27 cellular contexts compared by ENCODE assay signal in genomic region chr19:28485300-28485699, GRCh38.
A peak's percentile ranks its signal among the peaks of the same experiment; 100 is the strongest.
DNase-seq lines count a peak whose midpoint lies in the region; ATAC-seq and TF ChIP-seq lines count a peak whose summit lies in the region.
"Had no signal": no experiment of that assay in that cellular context is flagged by ENCODE, and none has a peak within 500 bp of the region (broad histone marks: within the 10 kb centered on the region; RNA-seq: fewer than 3 reads in every experiment).

No MANE protein-coding gene starts in this region.

- no peak overlapping the region for H3K27ac ChIP-seq in SK-N-SH (ENCODE audit: low read depth in 2 of 2, low read length in 1 of 2)
- no peak overlapping the region for H3K27ac ChIP-seq in colonic mucosa
- no peak overlapping the region for H3K27ac ChIP-seq in upper lobe of right lung
- H3K27ac ChIP-seq: heart right ventricle, HL-60, uterus had no signal

- TF ChIP-seq RAD21 in SK-N-SH (IDR thresholded peaks at IDR 0.05; ENCODE audit: low read length) = no peak

- no peaks in the 10 kb centered on the region for H3K4me1 Mint-ChIP-seq in activated naive CD8-positive, alpha-beta T cell treated with anti-CD3 and anti-CD28 coated beads for 36 hours
- peaks cover 9 to 38% of the 10 kb centered on the region in 2 donors for H3K4me1 Mint-ChIP-seq in natural killer cell treated with Interleukin-12 subunit alpha and Interleukin-12 subunit beta and Interleukin-15 and Interleukin-18, amount 100 ng/mL, for 72 hours (ENCODE audit: low read depth in 2 of 2)
- H3K4me1 Mint-ChIP-seq: activated CD4-positive, alpha-beta memory T cell treated with anti-CD3 and anti-CD28 coated beads, Interleukin-2, amount 10 ng/mL, durations not matched to agents 7 days and 5 days; CD4-positive, CD25-positive, alpha-beta regulatory T cell had no signal

- TF ChIP-seq CTCF in SK-N-SH (IDR thresholded peaks at IDR 0.05) = no peak
- TF ChIP-seq CTCF in colonic mucosa (IDR thresholded peaks at IDR 0.05) = no peak
- no peak for TF ChIP-seq CTCF in upper lobe of right lung (IDR thresholded peaks at IDR 0.05)

- H3K4me2 ChIP-seq in SK-N-SH = no peak overlapping the region
- H3K4me2 ChIP-seq: smooth muscle cell had no signal

- H3K9me3 Mint-ChIP-seq in activated naive CD8-positive, alpha-beta T cell treated with anti-CD3 and anti-CD28 coated beads for 36 hours = no peaks in the 10 kb centered on the region
- H3K9me3 Mint-ChIP-seq in natural killer cell treated with Interleukin-12 subunit alpha and Interleukin-12 subunit beta and Interleukin-15 and Interleukin-18, amount 100 ng/mL, for 72 hours = no peaks in the 10 kb centered on the region
- H3K9me3 Mint-ChIP-seq: activated B cell treated with CpG ODN at 0.5 μM for 24 hours; activated naive CD4-positive, alpha-beta T cell treated with anti-CD3 and anti-CD28 coated beads for 36 hours; endodermal cell; naive thymus-derived CD8-positive, alpha-beta T cell had no signal

- H3K36me3 ChIP-seq in SK-N-SH (replicated peaks in 1 of 2; ENCODE audit: control insufficient read depth in 1 of 2, insufficient read depth in 2 of 2, low read length in 1 of 2) = no peaks in the 10 kb centered on the region
- no peaks in the 10 kb centered on the region for H3K36me3 ChIP-seq in colonic mucosa
- no peaks in the 10 kb centered on the region for H3K36me3 ChIP-seq in upper lobe of right lung
- H3K36me3 ChIP-seq: heart right ventricle, uterus had no signal

- no peaks in the 10 kb centered on the region for H3K9me2 ChIP-seq in SK-N-SH

- H2AFZ ChIP-seq in SK-N-SH (ENCODE audit: low read depth) = no peak overlapping the region

- no peaks in the 10 kb centered on the region for H3K79me2 ChIP-seq in SK-N-SH (ENCODE audit: insufficient read depth)

- H3K9me3 ChIP-seq in SK-N-SH (no peaks in the 10 kb centered on the region), colonic mucosa (no peaks in the 10 kb centered on the region), upper lobe of right lung (no peaks in the 10 kb centered on the region)
- H3K9me3 ChIP-seq: heart right ventricle, uterus had no signal

- no peaks in the 10 kb centered on the region for H4K20me1 ChIP-seq in SK-N-SH (ENCODE audit: insufficient read depth)

- POLR2A ChIA-PET in SK-N-SH (lab: Yijun Ruan, JAX) = no interaction called here

- H3K27me3 ChIP-seq in SK-N-SH (ENCODE audit: insufficient read depth) (peaks cover 20% of the 10 kb centered on the region; the same call in 1 of the 2 replicates), colonic mucosa (no peaks in the 10 kb centered on the region), upper lobe of right lung (peaks cover 3% of the 10 kb centered on the region)
- H3K27me3 ChIP-seq: uterus had no signal

- no peak overlapping the region for H3K4me3 ChIP-seq in SK-N-SH (ENCODE audit: low read depth in 2 of 2, low read length in 1 of 2)
- H3K4me3 ChIP-seq in colonic mucosa = no peak overlapping the region
- no peak overlapping the region for H3K4me3 ChIP-seq in upper lobe of right lung
- H3K4me3 ChIP-seq: heart right ventricle, smooth muscle cell, uterus had no signal

- H3K9ac ChIP-seq in SK-N-SH = no peak overlapping the region
- H3K9ac ChIP-seq in colonic mucosa (ENCODE audit: low read depth in 2 of 2, low read length in 2 of 2) = no peak overlapping the region

- H3K4me3 Mint-ChIP-seq in activated naive CD8-positive, alpha-beta T cell treated with anti-CD3 and anti-CD28 coated beads for 36 hours = no peak overlapping the region
- no peak overlapping the region for H3K4me3 Mint-ChIP-seq in natural killer cell treated with Interleukin-12 subunit alpha and Interleukin-12 subunit beta and Interleukin-15 and Interleukin-18, amount 100 ng/mL, for 72 hours
- H3K4me3 Mint-ChIP-seq: activated B cell treated with CpG ODN at 0.5 μM for 24 hours; activated CD4-positive, alpha-beta memory T cell treated with anti-CD3 and anti-CD28 coated beads, Interleukin-2, amount 10 ng/mL, durations not matched to agents 7 days and 5 days; activated naive CD4-positive, alpha-beta T cell treated with anti-CD3 and anti-CD28 coated beads for 36 hours; CD4-positive, CD25-positive, alpha-beta regulatory T cell; endodermal cell; HFFc6; IgD-negative memory B cell; naive thymus-derived CD8-positive, alpha-beta T cell had no signal

- H3K4me1 ChIP-seq in SK-N-SH (ENCODE audit: control insufficient read depth in 1 of 2, insufficient read depth in 2 of 2, low read depth in 1 of 2, low read length in 1 of 2) (no peaks in the 10 kb centered on the region), colonic mucosa (no peaks in the 10 kb centered on the region), upper lobe of right lung (no peaks in the 10 kb centered on the region)
- H3K4me1 ChIP-seq: uterus had no signal

- WGBS in SK-N-SH (ENCODE audit: low lambda C conversion rate) = 28% methylated on average over 9 of the region's 9 CpGs

- no peaks in the 10 kb centered on the region for H3K27me3 Mint-ChIP-seq in activated naive CD8-positive, alpha-beta T cell treated with anti-CD3 and anti-CD28 coated beads for 36 hours
- no peaks in the 10 kb centered on the region for H3K27me3 Mint-ChIP-seq in natural killer cell treated with Interleukin-12 subunit alpha and Interleukin-12 subunit beta and Interleukin-15 and Interleukin-18, amount 100 ng/mL, for 72 hours
- H3K27me3 Mint-ChIP-seq: activated B cell treated with CpG ODN at 0.5 μM for 24 hours; activated CD4-positive, alpha-beta memory T cell treated with anti-CD3 and anti-CD28 coated beads, Interleukin-2, amount 10 ng/mL, durations not matched to agents 7 days and 5 days; CD4-positive, CD25-positive, alpha-beta regulatory T cell had no signal

- intact Hi-C loops in colonic mucosa (cut with DNase I) (no loop called here), upper lobe of right lung (cut with DNase I) (no loop called here)

- H3K36me3 Mint-ChIP-seq in activated naive CD8-positive, alpha-beta T cell treated with anti-CD3 and anti-CD28 coated beads for 36 hours = no peaks in the 10 kb centered on the region
- H3K36me3 Mint-ChIP-seq in natural killer cell treated with Interleukin-12 subunit alpha and Interleukin-12 subunit beta and Interleukin-15 and Interleukin-18, amount 100 ng/mL, for 72 hours = no peaks in the 10 kb centered on the region
- H3K36me3 Mint-ChIP-seq: CD4-positive, CD25-positive, alpha-beta regulatory T cell; IgD-negative memory B cell; naive thymus-derived CD8-positive, alpha-beta T cell had no signal

- H3K27ac Mint-ChIP-seq in activated naive CD8-positive, alpha-beta T cell treated with anti-CD3 and anti-CD28 coated beads for 36 hours = no peak overlapping the region
- no peak overlapping the region for H3K27ac Mint-ChIP-seq in natural killer cell treated with Interleukin-12 subunit alpha and Interleukin-12 subunit beta and Interleukin-15 and Interleukin-18, amount 100 ng/mL, for 72 hours
- H3K27ac Mint-ChIP-seq: activated B cell treated with CpG ODN at 0.5 μM for 24 hours; activated CD4-positive, alpha-beta memory T cell treated with anti-CD3 and anti-CD28 coated beads, Interleukin-2, amount 10 ng/mL, durations not matched to agents 7 days and 5 days; activated naive CD4-positive, alpha-beta T cell treated with anti-CD3 and anti-CD28 coated beads for 36 hours; CD4-positive, CD25-positive, alpha-beta regulatory T cell; endodermal cell; HFFc6; IgD-negative memory B cell; naive thymus-derived CD8-positive, alpha-beta T cell had no signal

- no peak for TF ChIP-seq EP300 in SK-N-SH (IDR thresholded peaks at IDR 0.05; ENCODE audit: borderline replicate concordance in 1 of 2, low read depth in 1 of 2, low read length in 1 of 2)

- CTCF ChIA-PET in SK-N-SH (lab: Yijun Ruan, JAX) = interaction anchor here (1.2 kb wide), 1 partner anchor 10 kb away, joined by 3 read pairs; no protein-coding TSS in a partner anchor

- no peaks in the 10 kb centered on the region for H3F3A ChIP-seq in SK-N-SH (replicated peaks; ENCODE audit: insufficient read depth)

- ATAC-seq in SK-N-SH treated with all-trans-retinoic acid at 6 μM for 48 hours = no peak
- peak; percentile 51 for ATAC-seq in upper lobe of right lung
- ATAC-seq in natural killer cell treated with Interleukin-12 subunit alpha and Interleukin-12 subunit beta and Interleukin-15 and Interleukin-18, amount 100 ng/mL, for 72 hours = no peak
- ATAC-seq: naive thymus-derived CD8-positive, alpha-beta T cell had no signal

- DNase-seq in SK-N-SH = no peak
- peak; percentile 43 for DNase-seq in OCI-M1 (lab: John Stamatoyannopoulos, UW)
- DNase-seq in colonic mucosa = peak; percentile 88
- DNase-seq in upper lobe of right lung = no peak
- no peak for DNase-seq in activated T-cell treated with anti-CD3 and anti-CD28 coated beads for 4 hours
- DNase-seq in activated naive CD8-positive, alpha-beta T cell treated with anti-CD3 and anti-CD28 coated beads for 36 hours = no peak
- no peak for DNase-seq in natural killer cell treated with Interleukin-12 subunit alpha and Interleukin-12 subunit beta and Interleukin-15 and Interleukin-18, amount 100 ng/mL, for 72 hours (ENCODE audit: low spot score)
- DNase-seq: activated B cell treated with CpG ODN at 0.5 μM for 24 hours; activated CD4-positive, alpha-beta memory T cell treated with anti-CD3 and anti-CD28 coated beads, Interleukin-2, amount 10 ng/mL, durations not matched to agents 7 days and 5 days; activated naive CD4-positive, alpha-beta T cell treated with anti-CD3 and anti-CD28 coated beads for 36 hours; activated T-cell treated with anti-CD3 and anti-CD28 coated beads, Interleukin-2, amount 50 U/mL, for 1 hour; CD4-positive, CD25-positive, alpha-beta regulatory T cell; cerebellar nuclear complex; endodermal cell; HFFc6; naive thymus-derived CD8-positive, alpha-beta T cell; NCI-H1930; NCI-H446; SHP77; stimulated activated CD4-positive, alpha-beta T cell treated with anti-CD3 and anti-CD28 coated beads, Interleukin-4, amount 100 ng/mL, for 24 hours; T-helper 2 cell; uterus had no signal

TF ChIP-seq in SK-N-SH, 30 proteins besides CTCF, POLR2A, EP300 and RAD21:
- TF ChIP-seq NRF1 (IDR thresholded peaks at IDR 0.05; ENCODE audit: low read depth, low read length) (peak; percentile 13; the same call in 1 of the 2 replicates), TEAD4 (IDR thresholded peaks at IDR 0.05; ENCODE audit: borderline replicate concordance, insufficient read depth) (no peak)

TF ChIP-seq in SK-N-SH treated with all-trans-retinoic acid at 6 μM for 48 hours, 23 proteins besides CTCF, POLR2A, EP300 and RAD21 (continues in another document):
- no peak for TF ChIP-seq PPARA (CRISPR knock-in tag; IDR thresholded peaks at IDR 0.05; ENCODE audit: borderline replicate concordance)
- no peak for TF ChIP-seq ZFP3 (CRISPR knock-in tag; IDR thresholded peaks at IDR 0.05)
- TF ChIP-seq ZC3H10 (CRISPR knock-in tag; IDR thresholded peaks at IDR 0.05) = no peak
- no peak for TF ChIP-seq ESRRG (CRISPR knock-in tag; IDR thresholded peaks at IDR 0.05)

Comparison
In these comparisons a context has a peak if more than half of its experiments do, and no peak if none do; other contexts are left out.
1. DNase-seq: peak in OCI-M1 (single experiment) and colonic mucosa (single experiment); none in SK-N-SH (single experiment), upper lobe of right lung (single experiment), activated T-cell treated with anti-CD3 and anti-CD28 coated beads for 4 hours (single experiment), activated naive CD8-positive, alpha-beta T cell treated with anti-CD3 and anti-CD28 coated beads for 36 hours (single experiment) and natural killer cell treated with Interleukin-12 subunit alpha and Interleukin-12 subunit beta and Interleukin-15 and Interleukin-18, amount 100 ng/mL, for 72 hours (single experiment).